Comparison of ENCODE assay signal across 17 cellular contexts in the genomic region with DNA sequence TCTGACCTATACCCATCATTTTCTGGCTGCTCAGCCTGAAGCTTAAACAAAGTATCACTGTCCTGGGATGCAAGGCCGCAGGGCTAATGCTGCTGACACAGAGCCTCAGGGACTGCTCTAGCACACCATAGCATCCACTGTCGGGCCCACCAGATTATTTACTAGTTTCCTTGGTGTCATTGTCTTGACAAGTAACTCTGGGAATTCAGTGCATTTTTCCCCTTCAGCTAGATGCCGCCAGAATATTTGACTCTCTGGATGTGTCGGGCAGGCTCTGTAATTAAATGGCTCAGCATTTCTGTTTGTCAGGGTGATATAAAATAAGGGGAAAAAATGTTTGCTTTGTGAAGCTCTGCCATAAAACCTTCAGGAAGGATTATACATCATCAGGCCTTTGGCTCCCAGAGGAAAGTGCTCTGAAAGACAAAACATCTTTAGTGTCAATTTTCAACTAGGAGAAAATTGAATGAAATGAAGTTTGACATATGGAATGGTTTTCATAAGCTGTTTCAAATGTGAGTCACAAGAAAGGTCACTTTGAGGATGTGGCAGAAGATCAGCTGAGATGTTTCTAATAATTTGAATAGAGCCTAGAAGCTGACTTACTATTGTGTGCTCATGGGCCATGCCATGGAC.
DNase-seq lines count a peak whose midpoint lies in the region; ATAC-seq and TF ChIP-seq lines count a peak whose summit lies in the region.
"Had no signal": no experiment of that assay in that cellular context is flagged by ENCODE, and none has a peak within 500 bp of the region (broad histone marks: within the 10 kb centered on the region; RNA-seq: fewer than 3 reads in every experiment).

No MANE protein-coding gene starts in this region.

- H3K9me3 Mint-ChIP-seq in stimulated activated naive B cell treated with anti-CD40 and anti-IgM and Interleukin-4, amounts not matched to agents 10 μg/mL and 1 μg/mL and 100 μg/mL, for 72 hours, result no peaks in the 10 kb centered on the region
- H3K9me3 Mint-ChIP-seq in natural killer cell, result peaks cover 4 to 8% of the 10 kb centered on the region in 2 donors

- H3K27ac ChIP-seq in esophagus squamous epithelium, result no peak overlapping the region
- H3K27ac ChIP-seq: KMS-11, ovary, vagina had no signal

- H3K27me3 Mint-ChIP-seq in stimulated activated naive B cell treated with anti-CD40 and anti-IgM and Interleukin-4, amounts not matched to agents 10 μg/mL and 1 μg/mL and 100 μg/mL, for 72 hours, result peaks cover 0 to 5% of the 10 kb centered on the region in 2 donors
- no peaks in the 10 kb centered on the region for H3K27me3 Mint-ChIP-seq in natural killer cell (ENCODE audit: low read depth in 2 of 2)
- H3K27me3 Mint-ChIP-seq: activated naive CD4-positive, alpha-beta T cell treated with anti-CD3 and anti-CD28 coated beads, Interleukin-2, amount 50 U/mL, for 24 hours had no signal

- H3K9me3 ChIP-seq in esophagus squamous epithelium, result no peaks in the 10 kb centered on the region
- H3K9me3 ChIP-seq: ovary, vagina had no signal

- no peak overlapping the region for H3K4me3 Mint-ChIP-seq in stimulated activated naive B cell treated with anti-CD40 and anti-IgM and Interleukin-4, amounts not matched to agents 10 μg/mL and 1 μg/mL and 100 μg/mL, for 72 hours
- H3K4me3 Mint-ChIP-seq in natural killer cell, result no peak overlapping the region
- H3K4me3 Mint-ChIP-seq: activated naive CD4-positive, alpha-beta T cell treated with anti-CD3 and anti-CD28 coated beads, Interleukin-2, amount 50 U/mL, for 24 hours had no signal

- H3K4me1 ChIP-seq in esophagus squamous epithelium, result no peaks in the 10 kb centered on the region
- H3K4me1 ChIP-seq: vagina had no signal

- H3K4me3 ChIP-seq in esophagus squamous epithelium, result no peak overlapping the region
- H3K4me3 ChIP-seq: GM12878, ovary, vagina had no signal

- peaks cover 6 to 10% of the 10 kb centered on the region in 2 donors for H3K4me1 Mint-ChIP-seq in stimulated activated naive B cell treated with anti-CD40 and anti-IgM and Interleukin-4, amounts not matched to agents 10 μg/mL and 1 μg/mL and 100 μg/mL, for 72 hours
- no peaks in the 10 kb centered on the region for H3K4me1 Mint-ChIP-seq in natural killer cell
- H3K4me1 Mint-ChIP-seq: activated naive CD4-positive, alpha-beta T cell treated with anti-CD3 and anti-CD28 coated beads, Interleukin-2, amount 50 U/mL, for 24 hours had no signal

- ATAC-seq in stimulated activated naive B cell treated with anti-CD40 and anti-IgM and Interleukin-4, amounts not matched to agents 10 μg/mL and 1 μg/mL and 100 μg/mL, for 72 hours (replicated peaks), result no peak
- ATAC-seq in natural killer cell, result no peak
- ATAC-seq: GM12878 had no signal

- WGBS in esophagus squamous epithelium, 2 donors, result 43 to 61% methylated on average over 3 to 4 of the region's 4 CpGs

- no peak overlapping the region for H3K27ac Mint-ChIP-seq in stimulated activated naive B cell treated with anti-CD40 and anti-IgM and Interleukin-4, amounts not matched to agents 10 μg/mL and 1 μg/mL and 100 μg/mL, for 72 hours
- no peak overlapping the region for H3K27ac Mint-ChIP-seq in natural killer cell
- H3K27ac Mint-ChIP-seq: activated naive CD4-positive, alpha-beta T cell treated with anti-CD3 and anti-CD28 coated beads, Interleukin-2, amount 50 U/mL, for 24 hours had no signal

- no peaks in the 10 kb centered on the region for H3K36me3 Mint-ChIP-seq in stimulated activated naive B cell treated with anti-CD40 and anti-IgM and Interleukin-4, amounts not matched to agents 10 μg/mL and 1 μg/mL and 100 μg/mL, for 72 hours
- no peaks in the 10 kb centered on the region for H3K36me3 Mint-ChIP-seq in natural killer cell
- H3K36me3 Mint-ChIP-seq: activated naive CD4-positive, alpha-beta T cell treated with anti-CD3 and anti-CD28 coated beads, Interleukin-2, amount 50 U/mL, for 24 hours had no signal

- intact Hi-C loops in esophagus squamous epithelium (cut with DNase I) (no loop called here), natural killer cell (cut with micrococcal nuclease) (no loop called here)

- TF ChIP-seq CTCF in esophagus squamous epithelium (IDR thresholded peaks at IDR 0.05), result no peak
- TF ChIP-seq CTCF in natural killer cell (IDR thresholded peaks at IDR 0.05), result no peak

- no peaks in the 10 kb centered on the region for H3K27me3 ChIP-seq in esophagus squamous epithelium
- H3K27me3 ChIP-seq: ovary, vagina had no signal

- DNase-seq in ELF-1 (ENCODE audit: low read depth, low spot score) (peak; percentile 23), amniotic stem cell (lab: John Stamatoyannopoulos, UW) (peak; percentile 37), foreskin melanocyte (peak; percentile 81), retina (peak; percentile 52), esophagus squamous epithelium (lab: John Stamatoyannopoulos, UW) (no peak), natural killer cell (no peak)
- no peak for DNase-seq in activated effector memory CD4-positive, alpha-beta T cell treated with Interleukin-2 at 50 U/mL for 16 hours
- DNase-seq in stimulated activated naive B cell treated with anti-CD40 and anti-IgM and Interleukin-4, amounts not matched to agents 10 μg/mL and 1 μg/mL and 100 μg/mL, for 72 hours, result no peak
- DNase-seq: NCI-H1092 treated with DMSO at 0.1 percent for 48 hours; NCI-H2081 treated with DMSO at 0.1 percent for 48 hours; NCI-H524 treated with DMSO at 0.1 percent for 48 hours; ovary; stimulated activated CD4-positive, alpha-beta T cell treated with anti-CD3 and anti-CD28 coated beads, Interleukin-2, amount 100 ng/mL, for 48 hours had no signal

- TF ChIP-seq POLR2A in esophagus squamous epithelium (IDR thresholded peaks at IDR 0.05), result no peak

- no peaks in the 10 kb centered on the region for H3K36me3 ChIP-seq in esophagus squamous epithelium
- H3K36me3 ChIP-seq: ovary, vagina had no signal

Comparison
In these comparisons a context has a peak if more than half of its experiments do, and no peak if none do; other contexts are left out.
1. DNase-seq: peak in ELF-1 (single experiment), amniotic stem cell (single experiment), foreskin melanocyte (single experiment) and retina (single experiment); none in activated effector memory CD4-positive, alpha-beta T cell treated with Interleukin-2 at 50 U/mL for 16 hours (single experiment), esophagus squamous epithelium (single experiment), stimulated activated naive B cell treated with anti-CD40 and anti-IgM and Interleukin-4, amounts not matched to agents 10 μg/mL and 1 μg/mL and 100 μg/mL, for 72 hours (single experiment) and natural killer cell (single experiment).